In the genomic region with DNA sequence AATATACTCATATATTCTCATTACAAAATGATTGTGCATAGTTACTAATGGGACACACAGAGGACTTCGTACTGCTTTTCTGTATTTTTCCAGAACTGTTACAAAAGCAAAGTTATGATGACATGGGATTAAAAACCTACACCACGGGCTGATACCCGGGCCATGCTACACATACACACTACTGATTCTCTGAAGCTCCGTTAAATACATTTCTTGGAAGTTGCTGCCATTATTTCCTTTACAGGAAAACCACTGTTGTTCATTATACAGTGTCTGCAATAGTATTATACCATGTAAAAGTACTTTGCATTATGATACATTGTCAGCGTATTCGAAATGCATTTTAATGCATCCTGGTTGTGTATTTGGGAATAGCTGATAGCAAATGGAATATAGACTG, we compare ENCODE assay signal across 22 cellular contexts.
"Had no signal": no experiment of that assay in that cellular context is flagged by ENCODE, and none has a peak within 500 bp of the region (broad histone marks: within the 10 kb centered on the region; RNA-seq: fewer than 3 reads in every experiment).

No MANE protein-coding gene starts in this region.

- DNase-seq: KBM-7, MG63, NCI-H1092, NCI-H1105 treated with DMSO at 0.1 percent for 48 hours, NCI-H1417 treated with DMSO at 0.1 percent for 48 hours, NCI-H146, NCI-H1694 treated with DMSO at 0.1 percent for 48 hours, NCI-H1930, NCI-H2081 treated with DMSO at 0.1 percent for 48 hours, NCI-H2171, NCI-H226, NCI-H446, NCI-H510A, NCI-H524 treated with DMSO at 0.1 percent for 48 hours, Right ventricle myocardium superior, RPMI8226, SIG-M5 had no signal

- H3K27me3 ChIP-seq: MG63, SJSA1 had no signal

- H3K27ac ChIP-seq: HL-60, SJSA1, SK-N-MC had no signal

- H3K9me3 ChIP-seq: MG63, SJSA1 had no signal

- H3K36me3 ChIP-seq: MG63, SJSA1 had no signal

- FAIRE-seq: HTR-8/SVneo, RCC 7860 had no signal

- H3K4me3 ChIP-seq: MG63, SJSA1, SK-N-MC had no signal
